ENCODE assay signal across 8 cellular contexts in genomic region chr2:181304011-181304844, GRCh38.
DNase-seq lines count a peak whose midpoint lies in the region; ATAC-seq, FAIRE-seq and TF ChIP-seq lines count a peak whose summit lies in the region.

No MANE protein-coding gene starts in this region.

- H3K27ac ChIP-seq in kidney (ENCODE audit: low read depth in 2 of 2, low read length in 2 of 2): no peak overlapping the region

- no peak for FAIRE-seq in kidney (lab: Jason Lieb, UNC)

- no peak overlapping the region for H3K4me3 ChIP-seq in kidney (ENCODE audit: low read length in 2 of 2)

- DNase-seq in SIG-M5 treated with dmso at 0.1 percent for 504 hours (lab: John Stamatoyannopoulos, UW; ENCODE audit: unreplicated experiment) (peak; percentile 79), SIG-M5 (lab: John Stamatoyannopoulos, UW) (no peak), SKM-1 treated with dmso at 0.1 percent for 144 hours (lab: John Stamatoyannopoulos, UW; ENCODE audit: unreplicated experiment) (peak; percentile 83), pons (ENCODE audit: low spot score) (peak; percentile 8), kidney (no peak), NCI-H69 (lab: John Stamatoyannopoulos, UW) (no peak)

- H3K9me3 ChIP-seq in kidney (ENCODE audit: control insufficient read depth in 1 of 2, low read length in 2 of 2): no peaks in the 10 kb centered on the region

- ATAC-seq in HG03045 (IDR thresholded peaks at IDR 0.05; ENCODE audit: unreplicated experiment) (peak; percentile 30), GM19452 (IDR thresholded peaks at IDR 0.05; ENCODE audit: unreplicated experiment) (no peak)

- H3K4me1 ChIP-seq in kidney (ENCODE audit: control insufficient read depth in 1 of 2, insufficient read depth in 1 of 2, low read depth in 1 of 2, low read length in 2 of 2): no peaks in the 10 kb centered on the region

- H3K36me3 ChIP-seq in kidney (ENCODE audit: control insufficient read depth in 1 of 2, insufficient read depth in 2 of 2, low read length in 2 of 2): no peaks in the 10 kb centered on the region

- H3K9ac ChIP-seq in kidney (ENCODE audit: low read length in 2 of 2): no peak overlapping the region

- intact Hi-C loops in kidney (cut with DNase I): no loop called here

- TF ChIP-seq CTCF in kidney (IDR thresholded peaks at IDR 0.05; ENCODE audit: borderline replicate concordance, extremely low read depth, insufficient read depth): no peak

Comparison
In these comparisons a context has a peak if more than half of its experiments do, and no peak if none do; other contexts are left out.
1. DNase-seq: peak in SIG-M5 treated with dmso at 0.1 percent for 504 hours (single experiment), SKM-1 treated with dmso at 0.1 percent for 144 hours (single experiment) and pons (single experiment); none in SIG-M5 (single experiment), kidney (single experiment) and NCI-H69 (single experiment).